ENCODE assay signal across 19 cellular contexts in genomic region chr15:70063992-70064379, GRCh38. TPM values are rescaled to one million over a fixed set of nuclear protein-coding genes. Genes with fewer than 3 reads are reported as not detected.
DNase-seq lines count a peak whose midpoint lies in the region; ATAC-seq, FAIRE-seq and TF ChIP-seq lines count a peak whose summit lies in the region.
"Had no signal": no experiment of that assay in that cellular context is flagged by ENCODE, and none has a peak within 500 bp of the region (broad histone marks: within the 10 kb centered on the region; RNA-seq: fewer than 3 reads in every experiment).

No MANE protein-coding gene starts in this region.

- FAIRE-seq in GM19239 (lab: Jason Lieb, UNC): no peak
- FAIRE-seq: GM12892, RCC 7860 had no signal

- WGBS in smooth muscle cell (ENCODE audit: low lambda C conversion rate): 37% methylated on average over 7 of the region's 7 CpGs

- no peak for TF ChIP-seq POLR2A in vagina (IDR thresholded peaks at IDR 0.05)

- H3K27me3 Mint-ChIP-seq in brain: peaks cover 8% of the 10 kb centered on the region
- H3K27me3 Mint-ChIP-seq in naive B cell: no peaks in the 10 kb centered on the region
- H3K27me3 Mint-ChIP-seq in activated T-cell treated with anti-CD3 and anti-CD28 coated beads, Interleukin-2, amount 50 U/mL, for 4 hours (ENCODE audit: low read depth): no peaks in the 10 kb centered on the region
- H3K27me3 Mint-ChIP-seq: B cell; CD4-positive, alpha-beta T cell had no signal

- peaks cover 92% of the 10 kb centered on the region for H3K4me1 Mint-ChIP-seq in brain
- peaks cover 6 to 17% (median 11%) of the 10 kb centered on the region in 3 donors for H3K4me1 Mint-ChIP-seq in naive B cell
- peaks cover 1% of the 10 kb centered on the region for H3K4me1 Mint-ChIP-seq in activated T-cell treated with anti-CD3 and anti-CD28 coated beads, Interleukin-2, amount 50 U/mL, for 4 hours (ENCODE audit: low read depth)

- peaks cover 0 to 5% (median 0%) of the 10 kb centered on the region in 5 experiments for H3K9me3 Mint-ChIP-seq in brain
- H3K9me3 Mint-ChIP-seq in naive B cell: no peaks in the 10 kb centered on the region
- no peaks in the 10 kb centered on the region for H3K9me3 Mint-ChIP-seq in activated T-cell treated with anti-CD3 and anti-CD28 coated beads, Interleukin-2, amount 50 U/mL, for 4 hours
- H3K9me3 Mint-ChIP-seq: CD4-positive, alpha-beta T cell had no signal

- H3K27ac ChIP-seq in smooth muscle cell (ENCODE audit: low read depth) (peak overlapping the region; percentile 90), vagina (no peak overlapping the region)
- H3K27ac ChIP-seq: SJCRH30 had no signal

- H3K9ac ChIP-seq in smooth muscle cell (ENCODE audit: low read depth): peak overlapping the region; percentile 78

- H3K9me3 ChIP-seq in smooth muscle cell (replicated peaks; ENCODE audit: low read depth) (no peaks in the 10 kb centered on the region), vagina (no peaks in the 10 kb centered on the region)
- H3K9me3 ChIP-seq: SJCRH30 had no signal

- DNase-seq in HT-29 (ENCODE audit: low spot score) (peak; percentile 35), naive B cell (no peak), smooth muscle cell (lab: John Stamatoyannopoulos, UW; ENCODE audit: unreplicated experiment) (no peak), GM19239 (ENCODE audit: insufficient read length, low spot score) (no peak), vagina (ENCODE audit: extremely low spot score in 2 of 2) (no peak), activated gamma-delta T cell treated with Interleukin-2 at 50 U/mL for 16 hours (no peak)
- DNase-seq in activated T-cell treated with anti-CD3 and anti-CD28 coated beads, Interleukin-2, amount 50 U/mL, for 4 hours: no peak
- DNase-seq: ACHN; Calu3; CD4-positive, alpha-beta T cell; KG1; NCI-H1092; NCI-H2107; NCI-H774; SJCRH30 had no signal

- peaks cover 31% of the 10 kb centered on the region for H3F3A ChIP-seq in smooth muscle cell (ENCODE audit: low read depth)

- H3K4me1 ChIP-seq in smooth muscle cell (ENCODE audit: low read depth) (no peaks in the 10 kb centered on the region), vagina (peaks cover 36% of the 10 kb centered on the region)

- peaks cover 30% of the 10 kb centered on the region for H3K79me2 ChIP-seq in smooth muscle cell (ENCODE audit: low read depth)

- peak overlapping the region; percentile 60 for H3K4me2 ChIP-seq in smooth muscle cell

- intact Hi-C loops in vagina (cut with DNase I): loop anchor here (5.0 kb wide), 1 partner anchor 33 kb away; the partner anchor contains the start of gene TLE3

- peaks cover 100% of the 10 kb centered on the region for H4K20me1 ChIP-seq in smooth muscle cell (ENCODE audit: low read depth)

- no peak for TF ChIP-seq CTCF in brain (conservative IDR thresholded peaks at IDR 0.05)
- TF ChIP-seq CTCF in smooth muscle cell (IDR thresholded peaks at IDR 0.05; ENCODE audit: borderline replicate concordance, insufficient read depth, poor library complexity, severe bottlenecking): no peak
- TF ChIP-seq CTCF in vagina (IDR thresholded peaks at IDR 0.05): no peak

- H3K36me3 Mint-ChIP-seq in brain (peaks cover 57% of the 10 kb centered on the region), naive B cell (peaks cover 7 to 29% of the 10 kb centered on the region in 2 donors)
- peaks cover 55% of the 10 kb centered on the region for H3K36me3 Mint-ChIP-seq in activated T-cell treated with anti-CD3 and anti-CD28 coated beads, Interleukin-2, amount 50 U/mL, for 4 hours (ENCODE audit: insufficient read depth)

- no peak for ATAC-seq in naive B cell (ENCODE audit: low read depth in 2 of 2)
- ATAC-seq in activated T-cell treated with anti-CD3 and anti-CD28 coated beads, Interleukin-2, amount 50 U/mL, for 4 hours: no peak

- H3K4me3 ChIP-seq in smooth muscle cell: no peak overlapping the region
- no peak overlapping the region for H3K4me3 ChIP-seq in vagina
- H3K4me3 ChIP-seq: SJCRH30 had no signal

- peak overlapping the region; percentile 8 to 96 (median 88) for H3K27ac Mint-ChIP-seq in brain
- peak overlapping the region in 4 of 6 donors; percentile 21 to 79 (median 48) for H3K27ac Mint-ChIP-seq in naive B cell
- H3K27ac Mint-ChIP-seq: B cell; CD4-positive, alpha-beta T cell had no signal

- peak overlapping the region in 1 of 5 experiments; percentile 67 for H3K4me3 Mint-ChIP-seq in brain
- peak overlapping the region in 1 of 8 donors; percentile 35 for H3K4me3 Mint-ChIP-seq in naive B cell
- H3K4me3 Mint-ChIP-seq in activated T-cell treated with anti-CD3 and anti-CD28 coated beads, Interleukin-2, amount 50 U/mL, for 4 hours: no peak overlapping the region
- H3K4me3 Mint-ChIP-seq: B cell; CD4-positive, alpha-beta T cell had no signal

- H3K36me3 ChIP-seq in smooth muscle cell (ENCODE audit: low read depth) (peaks cover 7% of the 10 kb centered on the region), vagina (peaks cover 0 to 52% of the 10 kb centered on the region in 2 donors)

- H3K27me3 ChIP-seq in smooth muscle cell (ENCODE audit: low read depth) (no peaks in the 10 kb centered on the region), vagina (no peaks in the 10 kb centered on the region)
- H3K27me3 ChIP-seq: SJCRH30 had no signal

- H2AFZ ChIP-seq in smooth muscle cell (ENCODE audit: low read depth): no peak overlapping the region

RNA-seq across cellular contexts. Expression of gene TLE3, which starts 33.7 kb away (rescaled TPM):
- total RNA-seq in HT-29 (2014; rRNA removed; shearing (Covaris generic)): 59.1 and 77.6 TPM in 2 replicates
- polyA plus RNA-seq in brain (ENCODE audit: insufficient read depth, low read depth, low replicate concordance) (15.7 TPM), naive B cell (ENCODE audit: low read depth in 6 of 6) (10 to 100 TPM in 5 of 6 donors, under 1 TPM in 1; 0.40 to 37.9 (median 15.8) TPM), smooth muscle cell (39.7 and 50.9 TPM in 2 replicates)
- total RNA-seq in smooth muscle cell (46.9 and 53.2 TPM in 2 replicates), vagina (64.6 TPM)
- 100 to 1,000 TPM; 115 to 153 (median 139) TPM for total RNA-seq in activated T-cell treated with anti-CD3 and anti-CD28 coated beads, Interleukin-2, amount 50 U/mL, for 4 hours
